Comparison of ENCODE assay signal across 1 cellular context in genomic region chr12:92047058-92047826, GRCh38.
TF ChIP-seq lines count a peak whose summit lies in the region.

No MANE protein-coding gene starts in this region.

TF ChIP-seq in GM23338, 12 proteins besides CTCF, POLR2A, EP300 and RAD21 (continued from another document):
- no peak for TF ChIP-seq ZNF462 (CRISPR knock-in tag; IDR thresholded peaks at IDR 0.05)
- no peak for TF ChIP-seq CREB1 (CRISPR knock-in tag; IDR thresholded peaks at IDR 0.05; ENCODE audit: low read depth)
- no peak for TF ChIP-seq ZNF331 (CRISPR knock-in tag; IDR thresholded peaks at IDR 0.05; ENCODE audit: low read depth)
- TF ChIP-seq ZNF114 (CRISPR knock-in tag; IDR thresholded peaks at IDR 0.05), result no peak
- TF ChIP-seq POLR2AphosphoS5 (IDR thresholded peaks at IDR 0.05; ENCODE audit: low read depth), result no peak
